35 cellular contexts compared by ENCODE assay signal in genomic region chrX:117628381-117628780, GRCh38.
"Had no signal": no experiment of that assay in that cellular context is flagged by ENCODE, and none has a peak within 500 bp of the region (broad histone marks: within the 10 kb centered on the region; RNA-seq: fewer than 3 reads in every experiment).

No MANE protein-coding gene starts in this region.

- H3K9me3 ChIP-seq: MG63 had no signal

- H3K9ac ChIP-seq: KMS-11 had no signal

- H3K27me3 ChIP-seq: MG63 had no signal

- DNase-seq: Karpas-422, Kasumi-1, KG1, MG63, MM.1S, MV-4-11, NCI-H1048, NCI-H1092, NCI-H1092 treated with DMSO at 0.1 percent for 48 hours, NCI-H1105, NCI-H1105 treated with DMSO at 0.1 percent for 48 hours, NCI-H1417, NCI-H1417 treated with DMSO at 0.1 percent for 48 hours, NCI-H1436, NCI-H1436 treated with DMSO at 0.1 percent for 48 hours, NCI-H146, NCI-H1694, NCI-H1694 treated with DMSO at 0.1 percent for 48 hours, NCI-H187, NCI-H187 treated with DMSO at 0.1 percent for 48 hours, NCI-H1930, NCI-H2029, NCI-H2029 treated with DMSO at 0.1 percent for 48 hours, NCI-H2081, NCI-H2081 treated with DMSO at 0.1 percent for 48 hours, NCI-H2107, NCI-H2171 treated with DMSO at 0.1 percent for 48 hours, NCI-H2227 treated with DMSO at 0.1 percent for 48 hours, NCI-H226, NCI-H345, NCI-H446, NCI-H446 treated with DMSO at 0.1 percent for 48 hours, NCI-H510A, NCI-H510A treated with DMSO at 0.1 percent for 48 hours had no signal

- H3K4me2 ChIP-seq: KMS-11 had no signal

- H3K36me3 ChIP-seq: MG63 had no signal

- H3K4me3 ChIP-seq: MG63 had no signal

- H3K27ac ChIP-seq: KMS-11 had no signal
